Comparison of ENCODE assay signal across 24 cellular contexts in genomic region chr7:571096-572012, GRCh38. TPM values are rescaled to one million over a fixed set of nuclear protein-coding genes. Genes with fewer than 3 reads are reported as not detected.
DNase-seq lines count a peak whose midpoint lies in the region; ATAC-seq and TF ChIP-seq lines count a peak whose summit lies in the region.
"Had no signal": no experiment of that assay in that cellular context is flagged by ENCODE, and none has a peak within 500 bp of the region (broad histone marks: within the 10 kb centered on the region; RNA-seq: fewer than 3 reads in every experiment).

No MANE protein-coding gene starts in this region.

- in situ Hi-C loops in gastrocnemius medialis (cut with MboI; ENCODE audit: low sequenced_read_pairs in 4 of 4): no loop called here

- no peak overlapping the region for H3K4me3 Mint-ChIP-seq in H9
- no peak overlapping the region for H3K4me3 Mint-ChIP-seq in natural killer cell treated with Interleukin-12 subunit alpha and Interleukin-12 subunit beta and Interleukin-15 and Interleukin-18, amount 100 ng/mL, for 72 hours
- H3K4me3 Mint-ChIP-seq: CD8-positive, alpha-beta memory T cell had no signal

- no peak overlapping the region for H2AFZ ChIP-seq in H9 (ENCODE audit: low read length)

- H3K4ac ChIP-seq in H9 (ENCODE audit: low read depth, low read length): no peak overlapping the region

- no peaks in the 10 kb centered on the region for H3K79me2 ChIP-seq in H9 (ENCODE audit: insufficient read depth, low read length)

- H2BK15ac ChIP-seq in H9 (ENCODE audit: low read depth, low read length): no peak overlapping the region

- H3K36me3 Mint-ChIP-seq in H9 (ENCODE audit: insufficient read depth in 1 of 3, low read depth in 3 of 3): peaks cover 14 to 16% (median 15%) of the 10 kb centered on the region in 3 experiments
- H3K36me3 Mint-ChIP-seq in natural killer cell treated with Interleukin-12 subunit alpha and Interleukin-12 subunit beta and Interleukin-15 and Interleukin-18, amount 100 ng/mL, for 72 hours: no peaks in the 10 kb centered on the region

- peaks cover 0 to 5% of the 10 kb centered on the region in 2 experiments; a peak in 1 of 5 replicates for H3K9me3 Mint-ChIP-seq in H9
- H3K9me3 Mint-ChIP-seq in natural killer cell treated with Interleukin-12 subunit alpha and Interleukin-12 subunit beta and Interleukin-15 and Interleukin-18, amount 100 ng/mL, for 72 hours: no peaks in the 10 kb centered on the region
- H3K9me3 Mint-ChIP-seq: CD8-positive, alpha-beta memory T cell had no signal

- no peak overlapping the region for H3K18ac ChIP-seq in H9 (ENCODE audit: insufficient read length, low read depth, low read length)

- H3T11ph ChIP-seq in H9 (ENCODE audit: low read length): no peak overlapping the region

- peaks cover 11 to 22% of the 10 kb centered on the region in 2 experiments for H3K4me1 Mint-ChIP-seq in H9
- H3K4me1 Mint-ChIP-seq in natural killer cell treated with Interleukin-12 subunit alpha and Interleukin-12 subunit beta and Interleukin-15 and Interleukin-18, amount 100 ng/mL, for 72 hours (ENCODE audit: low read depth in 2 of 2): peaks cover 0 to 6% of the 10 kb centered on the region in 2 donors
- H3K4me1 Mint-ChIP-seq: CD8-positive, alpha-beta memory T cell had no signal

- no CpG with 5 or more reads among the region's 57 CpGs for WGBS in H9 (ENCODE audit: extremely low coverage, insufficient read length, low lambda C conversion rate)

- H2BK20ac ChIP-seq in H9 (ENCODE audit: low read depth, low read length, poor library complexity, severe bottlenecking): no peak overlapping the region

- no peaks in the 10 kb centered on the region for H3K36me3 ChIP-seq in BLaER1 treated with 17β-estradiol and CSF1 and Interleukin-3, amounts not matched to agents 10 nM and 100 nM
- no peaks in the 10 kb centered on the region for H3K36me3 ChIP-seq in lower lobe of right lung
- H3K36me3 ChIP-seq in gastrocnemius medialis: no peaks in the 10 kb centered on the region
- H3K36me3 ChIP-seq: MG63 had no signal

- intact Hi-C loops in lower lobe of right lung (cut with DNase I) (no loop called here), gastrocnemius medialis (cut with DNase I; ENCODE audit: low total_unique reads) (loop anchor here (2.0 kb wide), 1 partner anchor 33 kb away; no protein-coding TSS in a partner anchor)

- 0 out of 22 replicates have a peak, but pooled peaks cover 0 to 4% (median 0%) of the 10 kb centered on the region in 11 experiments for H3K9me3 ChIP-seq in BLaER1 treated with 17β-estradiol and CSF1 and Interleukin-3, amounts not matched to agents 10 nM and 100 nM (replicated peaks in 1 of 11)
- H3K9me3 ChIP-seq in H9 (ENCODE audit: control insufficient read depth, low read depth, low read length): no peaks in the 10 kb centered on the region
- no peaks in the 10 kb centered on the region for H3K9me3 ChIP-seq in lower lobe of right lung
- H3K9me3 ChIP-seq in gastrocnemius medialis: no peaks in the 10 kb centered on the region
- H3K9me3 ChIP-seq: A549, MG63 had no signal

- H3K27ac Mint-ChIP-seq in H9: no peak overlapping the region
- no peak overlapping the region for H3K27ac Mint-ChIP-seq in natural killer cell treated with Interleukin-12 subunit alpha and Interleukin-12 subunit beta and Interleukin-15 and Interleukin-18, amount 100 ng/mL, for 72 hours

- peaks cover 2% of the 10 kb centered on the region for H3K27me3 Mint-ChIP-seq in H9 (ENCODE audit: low read depth)
- no peaks in the 10 kb centered on the region for H3K27me3 Mint-ChIP-seq in natural killer cell treated with Interleukin-12 subunit alpha and Interleukin-12 subunit beta and Interleukin-15 and Interleukin-18, amount 100 ng/mL, for 72 hours
- H3K27me3 Mint-ChIP-seq: CD8-positive, alpha-beta memory T cell had no signal

- H3K23ac ChIP-seq in H9 (ENCODE audit: insufficient read length, low read depth, low read length): no peak overlapping the region

- no peak overlapping the region for H4K8ac ChIP-seq in H9 (replicated peaks; ENCODE audit: insufficient read length, low read depth, low read length)

- peaks cover 5 to 61% (median 48%) of the 10 kb centered on the region in 10 experiments; a peak in 19 of 20 replicates for H3K4me1 ChIP-seq in BLaER1 treated with 17β-estradiol and CSF1 and Interleukin-3, amounts not matched to agents 10 nM and 100 nM
- H3K4me1 ChIP-seq in H9 (ENCODE audit: insufficient read depth, low read length): no peaks in the 10 kb centered on the region; the same call in 1 of the 2 replicates
- no peaks in the 10 kb centered on the region for H3K4me1 ChIP-seq in lower lobe of right lung
- peaks cover 16 to 26% of the 10 kb centered on the region in 2 donors for H3K4me1 ChIP-seq in gastrocnemius medialis
- H3K4me1 ChIP-seq: A549 had no signal

- no peak for DNase-seq in H9
- DNase-seq in lower lobe of right lung: peak; percentile 25
- no peak for DNase-seq in gastrocnemius medialis
- DNase-seq in NCI-H1694 (lab: John Stamatoyannopoulos, UW): no peak
- no peak for DNase-seq in CD1c-positive myeloid dendritic cell (ENCODE audit: extremely low spot score)
- no peak for DNase-seq in natural killer cell treated with Interleukin-12 subunit alpha and Interleukin-12 subunit beta and Interleukin-15 and Interleukin-18, amount 100 ng/mL, for 72 hours (ENCODE audit: low spot score)
- DNase-seq: AML-193; CD8-positive, alpha-beta memory T cell; DMS79 treated with DMSO at 0.1 percent for 48 hours; HCEC 1CT; IMR-90; KG1; MG63; NCI-H1105 treated with DMSO at 0.1 percent for 48 hours; NCI-H146; NCI-H2029; NCI-H446 treated with DMSO at 0.1 percent for 48 hours; NCI-H526; NCI-H82; NK-92 treated with Interleukin-12 subunit alpha and Interleukin-12 subunit beta, amount 100 ng/mL, for 24 hours; PC-3 had no signal

- H3K27me3 ChIP-seq in BLaER1 treated with 17β-estradiol and CSF1 and Interleukin-3, amounts not matched to agents 10 nM and 100 nM: peaks cover 0 to 33% (median 0%) of the 10 kb centered on the region in 11 experiments; a peak in 10 of 22 replicates
- H3K27me3 ChIP-seq in H9 (ENCODE audit: insufficient read depth, low read length) (no peaks in the 10 kb centered on the region), lower lobe of right lung (ENCODE audit: low read depth) (no peaks in the 10 kb centered on the region), gastrocnemius medialis (peaks cover 39 to 49% (median 41%) of the 10 kb centered on the region in 3 donors)
- H3K27me3 ChIP-seq: MG63 had no signal

- H3K4me2 ChIP-seq in BLaER1 treated with 17β-estradiol and CSF1 and Interleukin-3, amounts not matched to agents 10 nM and 100 nM: peak overlapping the region in 7 of 11 experiments; percentile 80 to 91 (median 86); a peak in 11 of 22 replicates
- no peak overlapping the region for H3K4me2 ChIP-seq in H9 (ENCODE audit: insufficient read depth, insufficient read length, low read length)
- H3K4me2 ChIP-seq: A549 had no signal

- H3K27ac ChIP-seq in BLaER1 treated with 17β-estradiol and CSF1 and Interleukin-3, amounts not matched to agents 10 nM and 100 nM: no peak overlapping the region
- H3K27ac ChIP-seq in H9 (ENCODE audit: insufficient read length, low read depth, low read length) (no peak overlapping the region), lower lobe of right lung (no peak overlapping the region), gastrocnemius medialis (peak overlapping the region in 1 of 4 donors; percentile 24)
- H3K27ac ChIP-seq: A549, C4-2B had no signal

- H4K91ac ChIP-seq in H9 (ENCODE audit: insufficient read length, low read depth, low read length): no peak overlapping the region

- TF ChIP-seq CTCF in H9 (conservative IDR thresholded peaks at IDR 0.05) (no peak), lower lobe of right lung (IDR thresholded peaks at IDR 0.05) (no peak), gastrocnemius medialis (IDR thresholded peaks at IDR 0.05 in 4 of 5, conservative IDR thresholded peaks at IDR 0.05 in 1 of 5) (no peak)

- no peak for TF ChIP-seq POLR2A in gastrocnemius medialis (IDR thresholded peaks at IDR 0.05)

- no peak for ATAC-seq in lower lobe of right lung
- ATAC-seq in gastrocnemius medialis: peak; percentile 28 to 50
- no peak for ATAC-seq in natural killer cell treated with Interleukin-12 subunit alpha and Interleukin-12 subunit beta and Interleukin-15 and Interleukin-18, amount 100 ng/mL, for 72 hours
- ATAC-seq: A549, PC-3 had no signal

- peak overlapping the region; percentile 47; the same call in 1 of the 2 replicates for H3K14ac ChIP-seq in H9 (ENCODE audit: insufficient read depth, low read length)

- H3K23me2 ChIP-seq in H9 (ENCODE audit: insufficient read length, low read depth, low read length, poor library complexity, severe bottlenecking): no peaks in the 10 kb centered on the region

- H2BK12ac ChIP-seq in H9 (ENCODE audit: insufficient read length, low read depth, low read length): no peak overlapping the region

- H4K20me1 ChIP-seq in BLaER1 treated with 17β-estradiol and CSF1 and Interleukin-3, amounts not matched to agents 10 nM and 100 nM: peaks cover 0 to 16% (median 0%) of the 10 kb centered on the region in 11 experiments; a peak in 4 of 22 replicates
- no peaks in the 10 kb centered on the region for H4K20me1 ChIP-seq in H9 (ENCODE audit: control insufficient read depth, insufficient read depth, insufficient read length)

- H2AK5ac ChIP-seq in H9 (ENCODE audit: insufficient read length, low read length): no peak overlapping the region

- H3K56ac ChIP-seq in H9 (ENCODE audit: insufficient read length, low read depth, low read length): no peak overlapping the region

- H3K9ac ChIP-seq in BLaER1 treated with 17β-estradiol and CSF1 and Interleukin-3, amounts not matched to agents 10 nM and 100 nM: no peak overlapping the region
- no peak overlapping the region for H3K9ac ChIP-seq in H9 (ENCODE audit: extremely low read depth, insufficient read length, low read length)

- no peak overlapping the region for H3K4me3 ChIP-seq in BLaER1 treated with 17β-estradiol and CSF1 and Interleukin-3, amounts not matched to agents 10 nM and 100 nM
- no peak overlapping the region for H3K4me3 ChIP-seq in lower lobe of right lung
- H3K4me3 ChIP-seq in gastrocnemius medialis: peak overlapping the region; percentile 4 to 21 (median 4)
- H3K4me3 ChIP-seq: A549, MG63 had no signal

- no peak overlapping the region for H4K5ac ChIP-seq in H9 (ENCODE audit: insufficient read length, low read depth, low read length)

- H3K79me1 ChIP-seq in H9 (ENCODE audit: insufficient read depth, low read depth, low read length, poor library complexity, severe bottlenecking): no peaks in the 10 kb centered on the region

- no peak overlapping the region for H2BK120ac ChIP-seq in H9 (ENCODE audit: low read depth, low read length, poor library complexity, severe bottlenecking)

- no peak overlapping the region for H2BK5ac ChIP-seq in H9 (ENCODE audit: insufficient read length, low read length)

RNA-seq across cellular contexts. Expression of gene PDGFA, which starts 51.7 kb away (rescaled TPM):
- total RNA-seq in H9 (2021): 34.3 and 35.8 TPM in 2 replicates
- total RNA-seq in lower lobe of right lung: 27.1 TPM
- 10 to 100 TPM; 10.8 to 31.7 (median 26.0) TPM for total RNA-seq in gastrocnemius medialis
- total RNA-seq in natural killer cell treated with Interleukin-12 subunit alpha and Interleukin-12 subunit beta and Interleukin-15 and Interleukin-18, amount 100 ng/mL, for 72 hours: 1 to 10 TPM; 1.3 to 5.0 TPM

Comparison
In these comparisons a context has a peak if more than half of its experiments do, and no peak if none do; other contexts are left out.
1. H3K4me3 ChIP-seq: peak in gastrocnemius medialis (4 of 4); none in BLaER1 treated with 17β-estradiol and CSF1 and Interleukin-3, amounts not matched to agents 10 nM and 100 nM (0 of 10) and lower lobe of right lung (single experiment).
2. ATAC-seq: peak in gastrocnemius medialis (2 of 2); none in lower lobe of right lung (0 of 2) and natural killer cell treated with Interleukin-12 subunit alpha and Interleukin-12 subunit beta and Interleukin-15 and Interleukin-18, amount 100 ng/mL, for 72 hours (0 of 2).